Comparison of ENCODE assay signal across 8 cellular contexts in the genomic region with DNA sequence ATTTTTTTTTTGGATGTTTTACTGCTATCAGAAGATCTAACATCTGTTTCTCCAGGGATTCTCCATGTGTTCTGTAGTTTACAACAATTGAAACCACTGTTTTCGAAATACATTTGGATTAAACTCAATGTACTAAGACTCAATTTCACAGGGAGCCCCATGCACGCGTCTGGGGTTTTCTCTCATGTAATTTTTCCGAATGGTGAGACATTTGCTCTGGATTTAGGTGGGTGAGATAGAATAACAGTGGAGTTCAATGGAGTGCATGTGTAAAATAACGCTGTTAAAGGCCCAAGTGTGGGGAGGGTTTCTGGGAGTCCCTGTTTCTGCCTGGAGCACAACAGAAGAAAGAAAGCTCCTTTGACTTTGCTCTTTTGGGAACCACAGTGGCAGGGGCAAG.
"Had no signal": no experiment of that assay in that cellular context is flagged by ENCODE, and none has a peak within 500 bp of the region (broad histone marks: within the 10 kb centered on the region; RNA-seq: fewer than 3 reads in every experiment).

No MANE protein-coding gene starts in this region.

- DNase-seq: GM23248, GOT3, H7, HFFc6 had no signal

- H3K4me1 ChIP-seq: HAP-1 had no signal

- ATAC-seq: HCT116, HepG2 had no signal

- H3K27ac ChIP-seq: GM23248, HL-60 had no signal

- H3K9me3 ChIP-seq: HAP-1 had no signal

- H3K36me3 ChIP-seq: HAP-1 had no signal

- H3K4me3 ChIP-seq: GM23248, HAP-1 had no signal

- FAIRE-seq: HepG2 had no signal
